ENCODE assay signal across 8 cellular contexts in genomic region chr9:32552172-32552872, GRCh38. TPM values are rescaled to one million over a fixed set of nuclear protein-coding genes. Genes with fewer than 3 reads are reported as not detected.
DNase-seq lines count a peak whose midpoint lies in the region; ATAC-seq and TF ChIP-seq lines count a peak whose summit lies in the region.

Gene SMIM27, plus strand, starts transcription at chr9:32552327. Its CDS starts 108 bp downstream, at chr9:32552435.
Gene TOPORS, minus strand, starts transcription at chr9:32552586. Its CDS starts 150 bp downstream, at chr9:32552436.

- peaks cover 72% of the 10 kb centered on the region for H3K79me2 ChIP-seq in Loucy (ENCODE audit: insufficient read depth, low read length)

- no peaks in the 10 kb centered on the region for H3K27me3 ChIP-seq in H7 (ENCODE audit: control insufficient read depth, insufficient read depth, low read length)
- H3K27me3 ChIP-seq in Loucy (ENCODE audit: insufficient read depth, low read length, poor library complexity, severe bottlenecking), result no peaks in the 10 kb centered on the region
- no peaks in the 10 kb centered on the region for H3K27me3 ChIP-seq in RWPE2 (ENCODE audit: insufficient read depth, poor library complexity, severe bottlenecking)

- peaks cover 63% of the 10 kb centered on the region for H3K36me3 Mint-ChIP-seq in activated T-helper 17 cell treated with anti-CD3 and anti-CD28 coated beads, Interleukin-2, amount 50 U/mL, for 72 hours (ENCODE audit: low read depth)
- peaks cover 4% of the 10 kb centered on the region for H3K36me3 Mint-ChIP-seq in natural killer cell treated with Interleukin-12 subunit alpha and Interleukin-12 subunit beta and Interleukin-15 and Interleukin-18, amount 100 ng/mL, for 72 hours

- peak; percentile 82 for ATAC-seq in RWPE2 (ENCODE audit: low read depth)
- ATAC-seq in activated T-helper 17 cell treated with anti-CD3 and anti-CD28 coated beads, Interleukin-2, amount 50 U/mL, for 72 hours (replicated peaks), result peak; percentile 86
- peak; percentile 83 to 86 for ATAC-seq in natural killer cell treated with Interleukin-12 subunit alpha and Interleukin-12 subunit beta and Interleukin-15 and Interleukin-18, amount 100 ng/mL, for 72 hours
- ATAC-seq in stimulated activated naive CD8-positive, alpha-beta T cell treated with anti-CD3 and anti-CD28 coated beads, Interleukin-15, Interleukin-2, amounts not matched to agents 100 U/mL and 50 U/mL, for 24 hours, result peak; percentile 75

- H3K27ac ChIP-seq in RWPE2 (ENCODE audit: poor library complexity, severe bottlenecking), result peak within 1 kb of the TSS; percentile 75

- H3K4me1 ChIP-seq in ES-I3 (ENCODE audit: insufficient read depth, low read length) (no peaks in the 10 kb centered on the region), Loucy (ENCODE audit: insufficient read depth, low read length, poor library complexity, severe bottlenecking) (peaks cover 41% of the 10 kb centered on the region), RWPE2 (ENCODE audit: insufficient read depth, poor library complexity, severe bottlenecking) (peaks cover 12% of the 10 kb centered on the region)

- no peaks in the 10 kb centered on the region for H3K9me3 Mint-ChIP-seq in activated T-helper 17 cell treated with anti-CD3 and anti-CD28 coated beads, Interleukin-2, amount 50 U/mL, for 72 hours
- no peaks in the 10 kb centered on the region for H3K9me3 Mint-ChIP-seq in natural killer cell treated with Interleukin-12 subunit alpha and Interleukin-12 subunit beta and Interleukin-15 and Interleukin-18, amount 100 ng/mL, for 72 hours

- H3K4me2 ChIP-seq in Loucy (ENCODE audit: low read depth, low read length, poor library complexity, severe bottlenecking), result peak within 1 kb of the TSS; percentile 83

- peaks cover 9% of the 10 kb centered on the region for H3K4me1 Mint-ChIP-seq in activated T-helper 17 cell treated with anti-CD3 and anti-CD28 coated beads, Interleukin-2, amount 50 U/mL, for 72 hours
- H3K4me1 Mint-ChIP-seq in natural killer cell treated with Interleukin-12 subunit alpha and Interleukin-12 subunit beta and Interleukin-15 and Interleukin-18, amount 100 ng/mL, for 72 hours (ENCODE audit: low read depth in 2 of 2), result peaks cover 34 to 42% of the 10 kb centered on the region in 2 donors

- peak within 1 kb of the TSS; percentile 99 for H3K4me3 Mint-ChIP-seq in activated T-helper 17 cell treated with anti-CD3 and anti-CD28 coated beads, Interleukin-2, amount 50 U/mL, for 72 hours
- H3K4me3 Mint-ChIP-seq in natural killer cell treated with Interleukin-12 subunit alpha and Interleukin-12 subunit beta and Interleukin-15 and Interleukin-18, amount 100 ng/mL, for 72 hours, result peak within 1 kb of the TSS; percentile 98

- H3K4me3 ChIP-seq in H7 (ENCODE audit: insufficient read depth, low read depth, low read length) (peak within 1 kb of the TSS; percentile 94), Loucy (ENCODE audit: low read length, poor library complexity, severe bottlenecking) (peak within 1 kb of the TSS; percentile 87), RWPE2 (ENCODE audit: severe bottlenecking) (peak within 1 kb of the TSS; percentile 95), fibroblast of mammary gland (ENCODE audit: control insufficient read depth, low read depth, low read length) (peak within 1 kb of the TSS; percentile 75)

- H3K27ac Mint-ChIP-seq in activated T-helper 17 cell treated with anti-CD3 and anti-CD28 coated beads, Interleukin-2, amount 50 U/mL, for 72 hours, result peak within 1 kb of the TSS; percentile 99
- peak within 1 kb of the TSS; percentile 100 for H3K27ac Mint-ChIP-seq in natural killer cell treated with Interleukin-12 subunit alpha and Interleukin-12 subunit beta and Interleukin-15 and Interleukin-18, amount 100 ng/mL, for 72 hours

- H3K9ac ChIP-seq in ES-I3 (ENCODE audit: low read depth, low read length), result peak within 1 kb of the TSS; percentile 97
- peak within 1 kb of the TSS; percentile 91 for H3K9ac ChIP-seq in Loucy (ENCODE audit: low read depth, low read length, poor library complexity, severe bottlenecking)

- H3K9me2 ChIP-seq in Loucy (replicated peaks; ENCODE audit: low read depth, low read length), result no peaks in the 10 kb centered on the region

- H2AFZ ChIP-seq in Loucy (ENCODE audit: low read length), result peak within 1 kb of the TSS; percentile 93

- peak; percentile 91 for DNase-seq in H7
- peak; percentile 84 for DNase-seq in RWPE2 (ENCODE audit: low spot score)
- peak; percentile 87 for DNase-seq in fibroblast of mammary gland (ENCODE audit: low read depth)
- DNase-seq in natural killer cell treated with Interleukin-12 subunit alpha and Interleukin-12 subunit beta and Interleukin-15 and Interleukin-18, amount 100 ng/mL, for 72 hours (ENCODE audit: low spot score), result peak; percentile 90
- peak; percentile 91 for DNase-seq in stimulated activated naive CD8-positive, alpha-beta T cell treated with anti-CD3 and anti-CD28 coated beads, Interleukin-15, Interleukin-2, amounts not matched to agents 100 U/mL and 50 U/mL, for 24 hours

- TF ChIP-seq CTCF in Loucy (conservative IDR thresholded peaks at IDR 0.05; ENCODE audit: low read length) (0 out of 2 replicates have a peak, but pooled peaks have one; percentile 14), RWPE2 (IDR thresholded peaks at IDR 0.05; ENCODE audit: poor library complexity, severe bottlenecking) (no peak), fibroblast of mammary gland (conservative IDR thresholded peaks at IDR 0.05; ENCODE audit: control insufficient read depth, insufficient read depth, low read depth, low read length) (no peak)

- no peaks in the 10 kb centered on the region for H3K36me3 ChIP-seq in ES-I3 (ENCODE audit: insufficient read depth, low read length)
- H3K36me3 ChIP-seq in H7 (replicated peaks; ENCODE audit: control insufficient read depth, insufficient read depth, low read length), result no peaks in the 10 kb centered on the region
- H3K36me3 ChIP-seq in Loucy (ENCODE audit: insufficient read depth, low read length), result no peaks in the 10 kb centered on the region
- H3K36me3 ChIP-seq in RWPE2 (ENCODE audit: low read depth), result peaks cover 26% of the 10 kb centered on the region

- H3K9me3 ChIP-seq in ES-I3 (ENCODE audit: control insufficient read depth, insufficient read depth, low read length), result no peaks in the 10 kb centered on the region
- no peaks in the 10 kb centered on the region for H3K9me3 ChIP-seq in Loucy (ENCODE audit: insufficient read depth, low read depth, low read length)
- H3K9me3 ChIP-seq in RWPE2 (ENCODE audit: severe bottlenecking), result no peaks in the 10 kb centered on the region

- no peaks in the 10 kb centered on the region; the same call in 1 of the 2 replicates for H3F3A ChIP-seq in Loucy (ENCODE audit: low read depth)

- H4K20me1 ChIP-seq in Loucy (ENCODE audit: insufficient read depth, low read length, poor library complexity, severe bottlenecking), result peaks cover 29% of the 10 kb centered on the region

- H3K27me3 Mint-ChIP-seq in activated T-helper 17 cell treated with anti-CD3 and anti-CD28 coated beads, Interleukin-2, amount 50 U/mL, for 72 hours, result no peaks in the 10 kb centered on the region
- H3K27me3 Mint-ChIP-seq in natural killer cell treated with Interleukin-12 subunit alpha and Interleukin-12 subunit beta and Interleukin-15 and Interleukin-18, amount 100 ng/mL, for 72 hours, result no peaks in the 10 kb centered on the region

RNA-seq across cellular contexts. Expression of gene SMIM27, which starts in this region (rescaled TPM):
- 7.1 and 16.7 TPM in 2 replicates for total RNA-seq in H7 (2014; rRNA removed; shearing (Covaris generic))
- total RNA-seq in activated T-helper 17 cell treated with anti-CD3 and anti-CD28 coated beads, Interleukin-2, amount 50 U/mL, for 72 hours, result 10 to 100 TPM; 10.5 to 11.8 TPM
- total RNA-seq in natural killer cell treated with Interleukin-12 subunit alpha and Interleukin-12 subunit beta and Interleukin-15 and Interleukin-18, amount 100 ng/mL, for 72 hours, result 1 to 10 TPM; 6.4 to 9.1 TPM

RNA-seq across cellular contexts. Expression of gene TOPORS, which starts in this region (rescaled TPM):
- 27.1 and 31.6 TPM in 2 replicates for total RNA-seq in H7 (2014; rRNA removed; shearing (Covaris generic))
- total RNA-seq in activated T-helper 17 cell treated with anti-CD3 and anti-CD28 coated beads, Interleukin-2, amount 50 U/mL, for 72 hours, result 10 to 100 TPM; 12.9 to 16.4 TPM
- total RNA-seq in natural killer cell treated with Interleukin-12 subunit alpha and Interleukin-12 subunit beta and Interleukin-15 and Interleukin-18, amount 100 ng/mL, for 72 hours, result 10 to 100 TPM; 11.3 to 12.1 TPM

Comparison
In these comparisons a context has a peak if more than half of its experiments do, and no peak if none do; other contexts are left out.
1. Peak in every context shown above with its lines: DNase-seq, ATAC-seq, H3K4me3 ChIP-seq and H3K27ac ChIP-seq.